ENCODE assay signal across 1 cellular context in genomic region chr11:65492637-65493366, GRCh38.
A peak's percentile ranks its signal among the peaks of the same experiment; 100 is the strongest.
TF ChIP-seq lines count a peak whose summit lies in the region.

No MANE protein-coding gene starts in this region.

TF ChIP-seq in HepG2, 621 proteins besides CTCF, POLR2A, EP300 and RAD21 (continued from another document and continues in another):
- TF ChIP-seq PHF20 (CRISPR knock-in tag; IDR thresholded peaks at IDR 0.05) (no peak), HMG20B (CRISPR knock-in tag; conservative IDR thresholded peaks at IDR 0.05) (no peak), ONECUT2 (CRISPR knock-in tag; IDR thresholded peaks at IDR 0.05) (no peak), CC2D1A (CRISPR knock-in tag; IDR thresholded peaks at IDR 0.05) (no peak), CCDC6 (CRISPR knock-in tag; IDR thresholded peaks at IDR 0.05) (no peak), MTF1 (CRISPR knock-in tag; IDR thresholded peaks at IDR 0.05) (no peak), HES4 (CRISPR knock-in tag; IDR thresholded peaks at IDR 0.05; ENCODE audit: borderline replicate concordance) (no peak), ZNF205 (CRISPR knock-in tag; IDR thresholded peaks at IDR 0.05) (no peak), JUNB (CRISPR knock-in tag; IDR thresholded peaks at IDR 0.05; ENCODE audit: borderline replicate concordance) (no peak), ZMAT3 (CRISPR knock-in tag; conservative IDR thresholded peaks at IDR 0.05) (no peak), IKZF5 (CRISPR knock-in tag; IDR thresholded peaks at IDR 0.05) (no peak), ZNF407 (CRISPR knock-in tag; IDR thresholded peaks at IDR 0.05; ENCODE audit: not compliant biosample characterization) (no peak), TEAD3 (CRISPR knock-in tag; optimal IDR thresholded peaks at IDR 0.05; ENCODE audit: borderline replicate concordance) (no peak), ZSCAN9 (CRISPR knock-in tag; IDR thresholded peaks at IDR 0.05; ENCODE audit: borderline replicate concordance) (no peak), ELF1 (CRISPR knock-in tag; IDR thresholded peaks at IDR 0.05) (peak; percentile 48), ZIK1 (CRISPR knock-in tag; IDR thresholded peaks at IDR 0.05; ENCODE audit: borderline replicate concordance, low read depth) (no peak), GMEB1 (CRISPR knock-in tag; IDR thresholded peaks at IDR 0.05; ENCODE audit: borderline replicate concordance) (no peak), KDM5B (CRISPR knock-in tag; IDR thresholded peaks at IDR 0.05; ENCODE audit: borderline replicate concordance) (no peak), ZNF367 (CRISPR knock-in tag; IDR thresholded peaks at IDR 0.05; ENCODE audit: borderline replicate concordance) (no peak), ARID5B (CRISPR knock-in tag; IDR thresholded peaks at IDR 0.05) (no peak), PAF1 (CRISPR knock-in tag; IDR thresholded peaks at IDR 0.05) (no peak), ARHGAP35 (CRISPR knock-in tag; IDR thresholded peaks at IDR 0.05; ENCODE audit: borderline replicate concordance) (no peak), ZNF280D (CRISPR knock-in tag; IDR thresholded peaks at IDR 0.05) (no peak), BATF2 (CRISPR knock-in tag; IDR thresholded peaks at IDR 0.05) (no peak), FOXK1 (CRISPR knock-in tag; IDR thresholded peaks at IDR 0.05; ENCODE audit: borderline replicate concordance, low read depth) (no peak), SUZ12 (IDR thresholded peaks at IDR 0.05; ENCODE audit: low read depth, low read length) (no peak), ZNF350 (CRISPR knock-in tag; IDR thresholded peaks at IDR 0.05; ENCODE audit: borderline replicate concordance, low read depth) (0 out of 2 replicates have a peak, but pooled peaks have one; percentile 7), ZNF674 (CRISPR knock-in tag; IDR thresholded peaks at IDR 0.05; ENCODE audit: low read depth) (no peak), SAP130 (CRISPR knock-in tag; IDR thresholded peaks at IDR 0.05; ENCODE audit: low read depth) (peak; percentile 59; the same call in 1 of the 2 replicates), JDP2 (CRISPR knock-in tag; IDR thresholded peaks at IDR 0.05; ENCODE audit: borderline replicate concordance) (no peak), POLR2AphosphoS5 (IDR thresholded peaks at IDR 0.05; ENCODE audit: low read depth, low read length) (no peak), TBL1XR1 (IDR thresholded peaks at IDR 0.05; ENCODE audit: borderline replicate concordance, low read length, partially characterized antibody) (no peak), HNRNPH1 (optimal IDR thresholded peaks at IDR 0.05; ENCODE audit: low read depth, low read length) (no peak), POLR2AphosphoS2 (IDR thresholded peaks at IDR 0.05; ENCODE audit: low read depth, low read length) (no peak), FOSL2 (CRISPR knock-in tag; IDR thresholded peaks at IDR 0.05) (0 out of 2 replicates have a peak, but pooled peaks have one; percentile 9), ATF7-NPFF (CRISPR knock-in tag; IDR thresholded peaks at IDR 0.05; ENCODE audit: low read depth) (no peak), ZNF263 (CRISPR knock-in tag; IDR thresholded peaks at IDR 0.05) (no peak), ZNF510 (CRISPR knock-in tag; IDR thresholded peaks at IDR 0.05; ENCODE audit: low read depth) (no peak), ZNF616 (CRISPR knock-in tag; IDR thresholded peaks at IDR 0.05; ENCODE audit: low read depth) (no peak), IRF9 (CRISPR knock-in tag; IDR thresholded peaks at IDR 0.05; ENCODE audit: borderline replicate concordance) (no peak)
